In the genomic region with DNA sequence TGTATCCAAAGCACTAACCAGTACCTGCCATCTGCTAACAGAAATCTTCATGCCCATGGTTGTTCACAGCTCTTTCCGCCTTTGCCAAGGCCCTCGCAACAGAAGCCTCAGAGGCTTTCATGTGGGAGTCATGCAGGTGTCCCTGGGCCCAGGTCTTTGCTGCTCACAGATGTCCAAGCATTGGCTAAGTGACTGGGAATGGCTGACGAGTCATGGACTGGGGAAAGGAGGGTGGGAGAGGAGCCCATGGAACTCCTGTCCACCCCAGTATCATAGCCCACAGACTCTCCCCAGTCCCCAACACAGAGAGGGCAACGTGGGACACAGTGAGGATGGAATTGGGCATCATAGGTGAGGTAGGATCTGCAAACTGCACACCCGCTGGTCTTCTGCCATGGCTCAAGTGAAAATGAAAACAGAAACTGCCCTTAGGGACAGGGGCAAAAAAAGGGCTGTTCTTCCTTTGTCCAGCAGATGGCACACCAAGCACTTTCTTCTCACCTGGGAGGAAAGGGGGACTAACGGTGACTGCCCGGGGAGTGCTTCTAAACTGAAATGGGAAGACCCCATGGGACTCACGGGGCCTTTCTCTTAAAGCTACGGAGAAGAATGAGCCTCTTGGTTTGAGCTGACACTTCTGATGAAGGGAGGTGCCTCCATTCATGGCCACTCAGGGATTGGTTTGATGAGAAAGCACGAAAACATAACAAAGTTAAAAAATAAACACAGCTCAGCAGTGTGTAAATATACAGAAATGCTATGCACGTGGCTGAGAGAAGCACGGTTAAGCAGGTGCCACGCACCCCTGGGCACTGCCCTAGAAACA, we compare ENCODE assay signal across 8 cellular contexts. TPM values are rescaled to one million over a fixed set of nuclear protein-coding genes. Genes with fewer than 3 reads are reported as not detected.
DNase-seq lines count a peak whose midpoint lies in the region; ATAC-seq and TF ChIP-seq lines count a peak whose summit lies in the region.

No MANE protein-coding gene starts in this region.

- no peaks in the 10 kb centered on the region for H3K36me3 ChIP-seq in liver (ENCODE audit: control insufficient read depth in 4 of 4, insufficient read depth in 3 of 4, low read depth in 1 of 4, low read length in 3 of 4)

- H3K27ac ChIP-seq in liver (ENCODE audit: low read depth in 1 of 2, low read length in 2 of 2): peak overlapping the region; percentile 26 to 81

- peaks cover 19% of the 10 kb centered on the region for H3K4me1 Mint-ChIP-seq in chondrocyte (ENCODE audit: low read depth)

- peak overlapping the region; percentile 49 for H3K4me3 ChIP-seq in WI38 (ENCODE audit: low read depth, low read length)
- peak overlapping the region; percentile 41 to 56 (median 45) for H3K4me3 ChIP-seq in liver (ENCODE audit: low read depth in 1 of 3, low read length in 3 of 3)

- 23% methylated on average over 13 of the region's 13 CpGs for WGBS in liver

- peaks cover 2% of the 10 kb centered on the region for H3K36me3 Mint-ChIP-seq in chondrocyte (ENCODE audit: low read depth)

- H3K4me3 Mint-ChIP-seq in chondrocyte (ENCODE audit: unreplicated experiment): no peak overlapping the region

- peak; percentile 82 for DNase-seq in AML-193 (lab: John Stamatoyannopoulos, UW)
- peak; percentile 36 to 60 for DNase-seq in NCI-H1930 (lab: John Stamatoyannopoulos, UW)
- no peak for DNase-seq in chondrocyte (ENCODE audit: low spot score)
- DNase-seq in stimulated activated CD4-positive, alpha-beta T cell treated with anti-CD3 and anti-CD28 coated beads, TNF-alpha, amount 100 ng/mL, for 4 hours (ENCODE audit: low read depth in 3 of 3): peak in 2 of 3 experiments; percentile 53 to 56

- H3K27ac Mint-ChIP-seq in chondrocyte (ENCODE audit: unreplicated experiment): no peak overlapping the region

- peak; percentile 47 for ATAC-seq in HG02970 (IDR thresholded peaks at IDR 0.05; ENCODE audit: low FRiP score, unreplicated experiment)

- TF ChIP-seq CTCF in WI38 (IDR thresholded peaks at IDR 0.05; ENCODE audit: low read depth, low read length) (peak; percentile 81), chondrocyte (IDR thresholded peaks at IDR 0.05) (peak; percentile 97), liver (IDR thresholded peaks at IDR 0.05; ENCODE audit: low read depth, low read length, missing input control) (peak; percentile 86)

- peaks cover 0 to 13% (median 4%) of the 10 kb centered on the region in 4 donors for H3K4me1 ChIP-seq in liver (ENCODE audit: control insufficient read depth in 4 of 4, insufficient read depth in 4 of 4, low read length in 3 of 4)

- peak overlapping the region; percentile 40 to 79 for H3K9ac ChIP-seq in liver (ENCODE audit: low read depth in 1 of 2, low read length in 2 of 2)

- no peaks in the 10 kb centered on the region for H3K27me3 ChIP-seq in liver (ENCODE audit: control insufficient read depth in 4 of 4, insufficient read depth in 4 of 4, low read length in 3 of 4)

- TF ChIP-seq RAD21 in liver (IDR thresholded peaks at IDR 0.05): peak; percentile 92 to 93

- no peaks in the 10 kb centered on the region for H3K9me3 Mint-ChIP-seq in chondrocyte (ENCODE audit: low read depth)

- H3K9me3 ChIP-seq in liver (ENCODE audit: control insufficient read depth in 4 of 4, low read length in 3 of 4): no peaks in the 10 kb centered on the region

- H3K27me3 Mint-ChIP-seq in chondrocyte (ENCODE audit: low read depth): peaks cover 11% of the 10 kb centered on the region

- TF ChIP-seq POLR2A in GM18526 (IDR thresholded peaks at IDR 0.05; ENCODE audit: extremely low read depth, insufficient read length): peak; percentile 37

TF ChIP-seq in liver, 16 proteins besides CTCF, POLR2A, EP300 and RAD21:
- TF ChIP-seq SP1 (IDR thresholded peaks at IDR 0.05): no peak
- TF ChIP-seq FOXA2 (IDR thresholded peaks at IDR 0.05): peak; percentile 69
- no peak for TF ChIP-seq NR2F2 (IDR thresholded peaks at IDR 0.05)
- TF ChIP-seq, protein P1, sequence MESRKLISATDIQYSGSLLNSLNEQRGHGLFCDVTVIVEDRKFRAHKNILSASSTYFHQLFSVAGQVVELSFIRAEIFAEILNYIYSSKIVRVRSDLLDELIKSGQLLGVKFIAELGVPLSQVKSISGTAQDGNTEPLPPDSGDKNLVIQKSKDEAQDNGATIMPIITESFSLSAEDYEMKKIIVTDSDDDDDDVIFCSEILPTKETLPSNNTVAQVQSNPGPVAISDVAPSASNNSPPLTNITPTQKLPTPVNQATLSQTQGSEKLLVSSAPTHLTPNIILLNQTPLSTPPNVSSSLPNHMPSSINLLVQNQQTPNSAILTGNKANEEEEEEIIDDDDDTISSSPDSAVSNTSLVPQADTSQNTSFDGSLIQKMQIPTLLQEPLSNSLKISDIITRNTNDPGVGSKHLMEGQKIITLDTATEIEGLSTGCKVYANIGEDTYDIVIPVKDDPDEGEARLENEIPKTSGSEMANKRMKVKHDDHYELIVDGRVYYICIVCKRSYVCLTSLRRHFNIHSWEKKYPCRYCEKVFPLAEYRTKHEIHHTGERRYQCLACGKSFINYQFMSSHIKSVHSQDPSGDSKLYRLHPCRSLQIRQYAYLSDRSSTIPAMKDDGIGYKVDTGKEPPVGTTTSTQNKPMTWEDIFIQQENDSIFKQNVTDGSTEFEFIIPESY (IDR thresholded peaks at IDR 0.05): no peak
- TF ChIP-seq FOXA1 (IDR thresholded peaks at IDR 0.05): peak; percentile 29
- TF ChIP-seq EGR1 (IDR thresholded peaks at IDR 0.05; ENCODE audit: low read depth in 2 of 2): no peak
- TF ChIP-seq RXRA (IDR thresholded peaks at IDR 0.05): peak in 1 of 2 donors; percentile 65
- no peak for TF ChIP-seq HNF4G (IDR thresholded peaks at IDR 0.05)
- TF ChIP-seq, protein P2, sequence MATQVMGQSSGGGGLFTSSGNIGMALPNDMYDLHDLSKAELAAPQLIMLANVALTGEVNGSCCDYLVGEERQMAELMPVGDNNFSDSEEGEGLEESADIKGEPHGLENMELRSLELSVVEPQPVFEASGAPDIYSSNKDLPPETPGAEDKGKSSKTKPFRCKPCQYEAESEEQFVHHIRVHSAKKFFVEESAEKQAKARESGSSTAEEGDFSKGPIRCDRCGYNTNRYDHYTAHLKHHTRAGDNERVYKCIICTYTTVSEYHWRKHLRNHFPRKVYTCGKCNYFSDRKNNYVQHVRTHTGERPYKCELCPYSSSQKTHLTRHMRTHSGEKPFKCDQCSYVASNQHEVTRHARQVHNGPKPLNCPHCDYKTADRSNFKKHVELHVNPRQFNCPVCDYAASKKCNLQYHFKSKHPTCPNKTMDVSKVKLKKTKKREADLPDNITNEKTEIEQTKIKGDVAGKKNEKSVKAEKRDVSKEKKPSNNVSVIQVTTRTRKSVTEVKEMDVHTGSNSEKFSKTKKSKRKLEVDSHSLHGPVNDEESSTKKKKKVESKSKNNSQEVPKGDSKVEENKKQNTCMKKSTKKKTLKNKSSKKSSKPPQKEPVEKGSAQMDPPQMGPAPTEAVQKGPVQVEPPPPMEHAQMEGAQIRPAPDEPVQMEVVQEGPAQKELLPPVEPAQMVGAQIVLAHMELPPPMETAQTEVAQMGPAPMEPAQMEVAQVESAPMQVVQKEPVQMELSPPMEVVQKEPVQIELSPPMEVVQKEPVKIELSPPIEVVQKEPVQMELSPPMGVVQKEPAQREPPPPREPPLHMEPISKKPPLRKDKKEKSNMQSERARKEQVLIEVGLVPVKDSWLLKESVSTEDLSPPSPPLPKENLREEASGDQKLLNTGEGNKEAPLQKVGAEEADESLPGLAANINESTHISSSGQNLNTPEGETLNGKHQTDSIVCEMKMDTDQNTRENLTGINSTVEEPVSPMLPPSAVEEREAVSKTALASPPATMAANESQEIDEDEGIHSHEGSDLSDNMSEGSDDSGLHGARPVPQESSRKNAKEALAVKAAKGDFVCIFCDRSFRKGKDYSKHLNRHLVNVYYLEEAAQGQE (IDR thresholded peaks at IDR 0.05): no peak
- TF ChIP-seq TAF1 (conservative IDR thresholded peaks at IDR 0.05): no peak
- peak; percentile 72 for TF ChIP-seq YY1 (IDR thresholded peaks at IDR 0.05)
- TF ChIP-seq, protein P3, sequence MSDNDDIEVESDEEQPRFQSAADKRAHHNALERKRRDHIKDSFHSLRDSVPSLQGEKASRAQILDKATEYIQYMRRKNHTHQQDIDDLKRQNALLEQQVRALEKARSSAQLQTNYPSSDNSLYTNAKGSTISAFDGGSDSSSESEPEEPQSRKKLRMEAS (IDR thresholded peaks at IDR 0.05): peak; percentile 56
- TF ChIP-seq, protein P4, sequence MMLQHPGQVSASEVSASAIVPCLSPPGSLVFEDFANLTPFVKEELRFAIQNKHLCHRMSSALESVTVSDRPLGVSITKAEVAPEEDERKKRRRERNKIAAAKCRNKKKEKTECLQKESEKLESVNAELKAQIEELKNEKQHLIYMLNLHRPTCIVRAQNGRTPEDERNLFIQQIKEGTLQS (IDR thresholded peaks at IDR 0.05): no peak
- no peak for TF ChIP-seq JUND (IDR thresholded peaks at IDR 0.05)
- TF ChIP-seq HNF4A (conservative IDR thresholded peaks at IDR 0.05): peak; percentile 24 to 49
- no peak for TF ChIP-seq GABPA (IDR thresholded peaks at IDR 0.05 in 1 of 2, conservative IDR thresholded peaks at IDR 0.05 in 1 of 2)

RNA-seq across cellular contexts. Expression of gene DHRS12, which starts 11.1 kb away (rescaled TPM):
- total RNA-seq in chondrocyte (7.6 to 10.6 TPM (median 7.9 TPM) in 3 replicates), liver (1 to 10 TPM; 6.5 to 6.8 TPM)
- 10 to 100 TPM; 11.8 to 15.5 TPM for polyA plus RNA-seq in liver

RNA-seq across cellular contexts. Expression of gene TMEM272, which starts 29.9 kb away (rescaled TPM):
- total RNA-seq in chondrocyte: 0.10 to 0.12 TPM in 2 of 3 replicates, not detected in the other
- total RNA-seq in liver: under 1 TPM; 0.14 to 0.42 TPM
- polyA plus RNA-seq in liver: under 1 TPM; 0.02 to 0.07 TPM

RNA-seq across cellular contexts. Expression of gene CCDC70, which starts 46.7 kb away (rescaled TPM):
- total RNA-seq in chondrocyte: not detected in 3 replicates
- total RNA-seq in liver: not detected
- under 1 TPM in 1 of 2 donors, not detected in 1; 0.36 TPM for polyA plus RNA-seq in liver
